In genomic region chr2:133506962-133507361, GRCh38 we compare ENCODE assay signal across 15 cellular contexts.
DNase-seq lines count a peak whose midpoint lies in the region; ATAC-seq and TF ChIP-seq lines count a peak whose summit lies in the region.
"Had no signal": no experiment of that assay in that cellular context is flagged by ENCODE, and none has a peak within 500 bp of the region (broad histone marks: within the 10 kb centered on the region; RNA-seq: fewer than 3 reads in every experiment).

No MANE protein-coding gene starts in this region.

- H3K27me3 ChIP-seq in BE2C: no peaks in the 10 kb centered on the region
- H3K27me3 ChIP-seq: BLaER1 had no signal

- DNase-seq in BE2C (peak; percentile 13), G401 (ENCODE audit: low spot score) (peak; percentile 24), NCI-H82 treated with DMSO at 0.1 percent for 48 hours (lab: John Stamatoyannopoulos, UW; ENCODE audit: unreplicated experiment) (peak; percentile 40), NCI-H2227 treated with DMSO at 0.1 percent for 48 hours (lab: John Stamatoyannopoulos, UW) (no peak)
- DNase-seq in stimulated activated CD4-positive, alpha-beta T cell treated with anti-CD3 and anti-CD28 coated beads, Interleukin-2, amount 100 ng/mL, for 24 hours: no peak
- DNase-seq: CD8-positive, alpha-beta memory T cell; EL; NCI-H1436; NCI-H526; PC-9; SK-N-SH had no signal

- no peaks in the 10 kb centered on the region for H3K9me3 ChIP-seq in BE2C
- H3K9me3 ChIP-seq: BLaER1, HAP-1, SK-N-SH had no signal

- ATAC-seq in esophagus mucosa (peak; percentile 69), GM21367 (IDR thresholded peaks at IDR 0.05; ENCODE audit: unreplicated experiment) (no peak)

- H3K4me1 ChIP-seq in BE2C: no peaks in the 10 kb centered on the region
- H3K4me1 ChIP-seq: BLaER1, HAP-1 had no signal

- H3K36me3 ChIP-seq in BE2C: no peaks in the 10 kb centered on the region
- H3K36me3 ChIP-seq: BLaER1, HAP-1 had no signal

- H3K4me3 ChIP-seq in BE2C (ENCODE audit: low read depth, low read length): no peak overlapping the region
- H3K4me3 ChIP-seq: BLaER1, HAP-1, PC-9 had no signal

- no peak for TF ChIP-seq CTCF in BE2C (IDR thresholded peaks at IDR 0.05; ENCODE audit: low read depth, low read length)

- in situ Hi-C loops in G401 (cut with HindIII; ENCODE audit: low sequenced_read_pairs): no loop called here

Comparison
In these comparisons a context has a peak if more than half of its experiments do, and no peak if none do; other contexts are left out.
1. DNase-seq: peak in BE2C (single experiment), G401 (single experiment) and NCI-H82 treated with DMSO at 0.1 percent for 48 hours (single experiment); none in stimulated activated CD4-positive, alpha-beta T cell treated with anti-CD3 and anti-CD28 coated beads, Interleukin-2, amount 100 ng/mL, for 24 hours (0 of 2) and NCI-H2227 treated with DMSO at 0.1 percent for 48 hours (single experiment).